ENCODE assay signal across 9 cellular contexts in genomic region chr2:105144941-105145300, GRCh38.
DNase-seq lines count a peak whose midpoint lies in the region; ATAC-seq lines count a peak whose summit lies in the region.
"Had no signal": no experiment of that assay in that cellular context is flagged by ENCODE, and none has a peak within 500 bp of the region (broad histone marks: within the 10 kb centered on the region; RNA-seq: fewer than 3 reads in every experiment).

No MANE protein-coding gene starts in this region.

- peaks cover 6% of the 10 kb centered on the region for H3K4me1 ChIP-seq in ectodermal cell (ENCODE audit: control insufficient read depth, insufficient read depth, low read length)

- H3K27ac Mint-ChIP-seq in activated naive CD4-positive, alpha-beta T cell treated with anti-CD3 and anti-CD28 coated beads, Interleukin-2, amount 50 U/mL, for 24 hours = no peak overlapping the region

- H3K4me3 ChIP-seq in ectodermal cell (ENCODE audit: insufficient read depth, low read depth, low read length) = peak overlapping the region; percentile 60

- H3K36me3 Mint-ChIP-seq in activated naive CD4-positive, alpha-beta T cell treated with anti-CD3 and anti-CD28 coated beads, Interleukin-2, amount 50 U/mL, for 24 hours = no peaks in the 10 kb centered on the region

- DNase-seq in activated naive CD4-positive, alpha-beta T cell (lab: John Stamatoyannopoulos, UW) = no peak
- no peak for DNase-seq in NAMALWA (ENCODE audit: low spot score)
- no peak for DNase-seq in DMS153 (lab: John Stamatoyannopoulos, UW)
- DNase-seq in NK-92 treated with Interleukin-12 subunit alpha and Interleukin-12 subunit beta, amount 100 ng/mL, for 24 hours (lab: John Stamatoyannopoulos, UW) = no peak
- DNase-seq in NCI-H526 (lab: John Stamatoyannopoulos, UW) = no peak
- DNase-seq: SHP77 had no signal

- H3K4me1 Mint-ChIP-seq in activated naive CD4-positive, alpha-beta T cell treated with anti-CD3 and anti-CD28 coated beads, Interleukin-2, amount 50 U/mL, for 24 hours = peaks cover 5% of the 10 kb centered on the region

- peaks cover 8% of the 10 kb centered on the region for H3K27me3 ChIP-seq in ectodermal cell (ENCODE audit: control insufficient read depth, insufficient read depth, low read length, poor library complexity, severe bottlenecking)

- no peaks in the 10 kb centered on the region for H3K36me3 ChIP-seq in ectodermal cell (ENCODE audit: control insufficient read depth, insufficient read depth, low read length)

- H3K27ac ChIP-seq in ectodermal cell (ENCODE audit: insufficient read depth, low read depth, low read length, poor library complexity, severe bottlenecking) = no peak overlapping the region

- peak overlapping the region; percentile 82 for H3K4me3 Mint-ChIP-seq in activated naive CD4-positive, alpha-beta T cell treated with anti-CD3 and anti-CD28 coated beads, Interleukin-2, amount 50 U/mL, for 24 hours

- peak; percentile 52 for ATAC-seq in HG03354 (IDR thresholded peaks at IDR 0.05; ENCODE audit: poor library complexity, severe bottlenecking, unreplicated experiment)

- 65 to 82% methylated on average over 2 of the region's 2 CpGs for WGBS in ectodermal cell, 2 experiments

- H3K9me3 Mint-ChIP-seq in activated naive CD4-positive, alpha-beta T cell treated with anti-CD3 and anti-CD28 coated beads, Interleukin-2, amount 50 U/mL, for 24 hours = no peaks in the 10 kb centered on the region

- H3K27me3 Mint-ChIP-seq in activated naive CD4-positive, alpha-beta T cell treated with anti-CD3 and anti-CD28 coated beads, Interleukin-2, amount 50 U/mL, for 24 hours = peaks cover 51% of the 10 kb centered on the region

- H3K9me3 ChIP-seq in ectodermal cell (ENCODE audit: control insufficient read depth, low read length) = no peaks in the 10 kb centered on the region
